In the genomic region with DNA sequence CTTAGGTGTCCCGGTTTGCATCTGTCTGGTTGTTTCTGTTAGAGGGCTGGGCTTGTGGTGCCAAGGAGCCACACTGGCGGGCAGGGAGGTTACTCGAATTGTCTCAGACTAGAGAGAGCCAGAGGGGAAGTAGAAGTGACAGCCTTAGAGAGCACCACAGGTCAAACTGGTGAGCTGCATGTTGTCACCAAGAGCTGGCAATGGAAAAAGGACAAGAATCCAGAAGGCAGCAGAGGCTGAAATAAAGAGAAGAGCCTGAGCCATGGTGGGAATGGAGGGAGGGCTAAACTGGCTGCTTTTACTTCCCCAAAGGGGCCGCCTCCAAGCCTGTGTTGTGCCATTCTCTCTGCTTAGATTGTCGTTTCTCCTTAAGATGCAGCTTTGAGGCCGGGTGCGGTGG, we compare ENCODE assay signal across 2 cellular contexts.
TF ChIP-seq lines count a peak whose summit lies in the region.

No MANE protein-coding gene starts in this region.

TF ChIP-seq in GM23338, 12 proteins besides CTCF, POLR2A, EP300 and RAD21 (continues in another document):
- no peak for TF ChIP-seq NANOG (IDR thresholded peaks at IDR 0.05; ENCODE audit: borderline replicate concordance)
- TF ChIP-seq, protein P1, sequence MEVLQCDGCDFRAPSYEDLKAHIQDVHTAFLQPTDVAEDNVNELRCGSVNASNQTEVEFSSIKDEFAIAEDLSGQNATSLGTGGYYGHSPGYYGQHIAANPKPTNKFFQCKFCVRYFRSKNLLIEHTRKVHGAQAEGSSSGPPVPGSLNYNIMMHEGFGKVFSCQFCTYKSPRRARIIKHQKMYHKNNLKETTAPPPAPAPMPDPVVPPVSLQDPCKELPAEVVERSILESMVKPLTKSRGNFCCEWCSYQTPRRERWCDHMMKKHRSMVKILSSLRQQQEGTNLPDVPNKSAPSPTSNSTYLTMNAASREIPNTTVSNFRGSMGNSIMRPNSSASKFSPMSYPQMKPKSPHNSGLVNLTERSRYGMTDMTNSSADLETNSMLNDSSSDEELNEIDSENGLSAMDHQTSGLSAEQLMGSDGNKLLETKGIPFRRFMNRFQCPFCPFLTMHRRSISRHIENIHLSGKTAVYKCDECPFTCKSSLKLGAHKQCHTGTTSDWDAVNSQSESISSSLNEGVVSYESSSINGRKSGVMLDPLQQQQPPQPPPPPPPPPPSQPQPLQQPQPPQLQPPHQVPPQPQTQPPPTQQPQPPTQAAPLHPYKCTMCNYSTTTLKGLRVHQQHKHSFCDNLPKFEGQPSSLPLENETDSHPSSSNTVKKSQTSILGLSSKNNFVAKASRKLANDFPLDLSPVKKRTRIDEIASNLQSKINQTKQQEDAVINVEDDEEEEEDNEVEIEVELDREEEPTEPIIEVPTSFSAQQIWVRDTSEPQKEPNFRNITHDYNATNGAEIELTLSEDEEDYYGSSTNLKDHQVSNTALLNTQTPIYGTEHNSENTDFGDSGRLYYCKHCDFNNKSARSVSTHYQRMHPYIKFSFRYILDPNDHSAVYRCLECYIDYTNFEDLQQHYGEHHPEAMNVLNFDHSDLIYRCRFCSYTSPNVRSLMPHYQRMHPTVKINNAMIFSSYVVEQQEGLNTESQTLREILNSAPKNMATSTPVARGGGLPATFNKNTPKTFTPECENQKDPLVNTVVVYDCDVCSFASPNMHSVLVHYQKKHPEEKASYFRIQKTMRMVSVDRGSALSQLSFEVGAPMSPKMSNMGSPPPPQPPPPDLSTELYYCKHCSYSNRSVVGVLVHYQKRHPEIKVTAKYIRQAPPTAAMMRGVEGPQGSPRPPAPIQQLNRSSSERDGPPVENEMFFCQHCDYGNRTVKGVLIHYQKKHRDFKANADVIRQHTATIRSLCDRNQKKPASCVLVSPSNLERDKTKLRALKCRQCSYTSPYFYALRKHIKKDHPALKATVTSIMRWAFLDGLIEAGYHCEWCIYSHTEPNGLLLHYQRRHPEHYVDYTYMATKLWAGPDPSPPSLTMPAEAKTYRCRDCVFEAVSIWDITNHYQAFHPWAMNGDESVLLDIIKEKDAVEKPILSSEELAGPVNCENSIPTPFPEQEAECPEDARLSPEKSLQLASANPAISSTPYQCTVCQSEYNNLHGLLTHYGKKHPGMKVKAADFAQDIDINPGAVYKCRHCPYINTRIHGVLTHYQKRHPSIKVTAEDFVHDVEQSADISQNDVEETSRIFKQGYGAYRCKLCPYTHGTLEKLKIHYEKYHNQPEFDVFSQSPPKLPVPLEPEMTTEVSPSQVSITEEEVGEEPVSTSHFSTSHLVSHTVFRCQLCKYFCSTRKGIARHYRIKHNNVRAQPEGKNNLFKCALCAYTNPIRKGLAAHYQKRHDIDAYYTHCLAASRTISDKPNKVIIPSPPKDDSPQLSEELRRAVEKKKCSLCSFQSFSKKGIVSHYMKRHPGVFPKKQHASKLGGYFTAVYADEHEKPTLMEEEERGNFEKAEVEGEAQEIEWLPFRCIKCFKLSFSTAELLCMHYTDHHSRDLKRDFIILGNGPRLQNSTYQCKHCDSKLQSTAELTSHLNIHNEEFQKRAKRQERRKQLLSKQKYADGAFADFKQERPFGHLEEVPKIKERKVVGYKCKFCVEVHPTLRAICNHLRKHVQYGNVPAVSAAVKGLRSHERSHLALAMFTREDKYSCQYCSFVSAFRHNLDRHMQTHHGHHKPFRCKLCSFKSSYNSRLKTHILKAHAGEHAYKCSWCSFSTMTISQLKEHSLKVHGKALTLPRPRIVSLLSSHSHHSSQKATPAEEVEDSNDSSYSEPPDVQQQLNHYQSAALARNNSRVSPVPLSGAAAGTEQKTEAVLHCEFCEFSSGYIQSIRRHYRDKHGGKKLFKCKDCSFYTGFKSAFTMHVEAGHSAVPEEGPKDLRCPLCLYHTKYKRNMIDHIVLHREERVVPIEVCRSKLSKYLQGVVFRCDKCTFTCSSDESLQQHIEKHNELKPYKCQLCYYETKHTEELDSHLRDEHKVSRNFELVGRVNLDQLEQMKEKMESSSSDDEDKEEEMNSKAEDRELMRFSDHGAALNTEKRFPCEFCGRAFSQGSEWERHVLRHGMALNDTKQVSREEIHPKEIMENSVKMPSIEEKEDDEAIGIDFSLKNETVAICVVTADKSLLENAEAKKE (CRISPR knock-in tag; IDR thresholded peaks at IDR 0.05) = no peak
- TF ChIP-seq POLR2AphosphoS5 (IDR thresholded peaks at IDR 0.05; ENCODE audit: low read depth) = no peak
- TF ChIP-seq STAT1 (IDR thresholded peaks at IDR 0.05; ENCODE audit: unreplicated experiment) = no peak
- TF ChIP-seq ZNF331 (CRISPR knock-in tag; IDR thresholded peaks at IDR 0.05; ENCODE audit: low read depth) = no peak
- TF ChIP-seq, protein P2, sequence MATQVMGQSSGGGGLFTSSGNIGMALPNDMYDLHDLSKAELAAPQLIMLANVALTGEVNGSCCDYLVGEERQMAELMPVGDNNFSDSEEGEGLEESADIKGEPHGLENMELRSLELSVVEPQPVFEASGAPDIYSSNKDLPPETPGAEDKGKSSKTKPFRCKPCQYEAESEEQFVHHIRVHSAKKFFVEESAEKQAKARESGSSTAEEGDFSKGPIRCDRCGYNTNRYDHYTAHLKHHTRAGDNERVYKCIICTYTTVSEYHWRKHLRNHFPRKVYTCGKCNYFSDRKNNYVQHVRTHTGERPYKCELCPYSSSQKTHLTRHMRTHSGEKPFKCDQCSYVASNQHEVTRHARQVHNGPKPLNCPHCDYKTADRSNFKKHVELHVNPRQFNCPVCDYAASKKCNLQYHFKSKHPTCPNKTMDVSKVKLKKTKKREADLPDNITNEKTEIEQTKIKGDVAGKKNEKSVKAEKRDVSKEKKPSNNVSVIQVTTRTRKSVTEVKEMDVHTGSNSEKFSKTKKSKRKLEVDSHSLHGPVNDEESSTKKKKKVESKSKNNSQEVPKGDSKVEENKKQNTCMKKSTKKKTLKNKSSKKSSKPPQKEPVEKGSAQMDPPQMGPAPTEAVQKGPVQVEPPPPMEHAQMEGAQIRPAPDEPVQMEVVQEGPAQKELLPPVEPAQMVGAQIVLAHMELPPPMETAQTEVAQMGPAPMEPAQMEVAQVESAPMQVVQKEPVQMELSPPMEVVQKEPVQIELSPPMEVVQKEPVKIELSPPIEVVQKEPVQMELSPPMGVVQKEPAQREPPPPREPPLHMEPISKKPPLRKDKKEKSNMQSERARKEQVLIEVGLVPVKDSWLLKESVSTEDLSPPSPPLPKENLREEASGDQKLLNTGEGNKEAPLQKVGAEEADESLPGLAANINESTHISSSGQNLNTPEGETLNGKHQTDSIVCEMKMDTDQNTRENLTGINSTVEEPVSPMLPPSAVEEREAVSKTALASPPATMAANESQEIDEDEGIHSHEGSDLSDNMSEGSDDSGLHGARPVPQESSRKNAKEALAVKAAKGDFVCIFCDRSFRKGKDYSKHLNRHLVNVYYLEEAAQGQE (IDR thresholded peaks at IDR 0.05; ENCODE audit: unreplicated experiment) = no peak
- no peak for TF ChIP-seq ZNF114 (CRISPR knock-in tag; IDR thresholded peaks at IDR 0.05)
- TF ChIP-seq, protein P3, sequence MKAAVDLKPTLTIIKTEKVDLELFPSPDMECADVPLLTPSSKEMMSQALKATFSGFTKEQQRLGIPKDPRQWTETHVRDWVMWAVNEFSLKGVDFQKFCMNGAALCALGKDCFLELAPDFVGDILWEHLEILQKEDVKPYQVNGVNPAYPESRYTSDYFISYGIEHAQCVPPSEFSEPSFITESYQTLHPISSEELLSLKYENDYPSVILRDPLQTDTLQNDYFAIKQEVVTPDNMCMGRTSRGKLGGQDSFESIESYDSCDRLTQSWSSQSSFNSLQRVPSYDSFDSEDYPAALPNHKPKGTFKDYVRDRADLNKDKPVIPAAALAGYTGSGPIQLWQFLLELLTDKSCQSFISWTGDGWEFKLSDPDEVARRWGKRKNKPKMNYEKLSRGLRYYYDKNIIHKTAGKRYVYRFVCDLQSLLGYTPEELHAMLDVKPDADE (IDR thresholded peaks at IDR 0.05) = no peak
- TF ChIP-seq EZH2 (IDR thresholded peaks at IDR 0.05; ENCODE audit: low read depth, unreplicated experiment) = no peak
- TF ChIP-seq CREB1 (CRISPR knock-in tag; IDR thresholded peaks at IDR 0.05; ENCODE audit: low read depth) = no peak

TF ChIP-seq in GM12878, 131 proteins besides CTCF, POLR2A, EP300 and RAD21:
- TF ChIP-seq CREM (IDR thresholded peaks at IDR 0.05; ENCODE audit: low read depth) (no peak), SMARCA5 (IDR thresholded peaks at IDR 0.05) (no peak), BCL11A (IDR thresholded peaks at IDR 0.05; ENCODE audit: low read depth, low read length) (no peak), SMAD5 (IDR thresholded peaks at IDR 0.05; ENCODE audit: low read depth) (no peak), TCF3 (IDR thresholded peaks at IDR 0.05; ENCODE audit: borderline replicate concordance, insufficient read depth, low read depth, low read length) (no peak), TCF12 (IDR thresholded peaks at IDR 0.05; ENCODE audit: low read depth, low read length) (no peak)
- TF ChIP-seq, protein P4, sequence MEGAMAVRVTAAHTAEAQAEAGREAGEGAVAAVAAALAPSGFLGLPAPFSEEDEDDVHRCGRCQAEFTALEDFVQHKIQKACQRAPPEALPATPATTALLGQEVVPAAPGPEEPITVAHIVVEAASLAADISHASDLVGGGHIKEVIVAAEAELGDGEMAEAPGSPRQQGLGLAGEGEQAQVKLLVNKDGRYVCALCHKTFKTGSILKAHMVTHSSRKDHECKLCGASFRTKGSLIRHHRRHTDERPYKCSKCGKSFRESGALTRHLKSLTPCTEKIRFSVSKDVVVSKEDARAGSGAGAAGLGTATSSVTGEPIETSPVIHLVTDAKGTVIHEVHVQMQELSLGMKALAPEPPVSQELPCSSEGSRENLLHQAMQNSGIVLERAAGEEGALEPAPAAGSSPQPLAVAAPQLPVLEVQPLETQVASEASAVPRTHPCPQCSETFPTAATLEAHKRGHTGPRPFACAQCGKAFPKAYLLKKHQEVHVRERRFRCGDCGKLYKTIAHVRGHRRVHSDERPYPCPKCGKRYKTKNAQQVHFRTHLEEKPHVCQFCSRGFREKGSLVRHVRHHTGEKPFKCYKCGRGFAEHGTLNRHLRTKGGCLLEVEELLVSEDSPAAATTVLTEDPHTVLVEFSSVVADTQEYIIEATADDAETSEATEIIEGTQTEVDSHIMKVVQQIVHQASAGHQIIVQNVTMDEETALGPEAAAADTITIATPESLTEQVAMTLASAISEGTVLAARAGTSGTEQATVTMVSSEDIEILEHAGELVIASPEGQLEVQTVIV (IDR thresholded peaks at IDR 0.05; ENCODE audit: borderline replicate concordance, partially characterized antibody) = no peak
- TF ChIP-seq, protein P5, sequence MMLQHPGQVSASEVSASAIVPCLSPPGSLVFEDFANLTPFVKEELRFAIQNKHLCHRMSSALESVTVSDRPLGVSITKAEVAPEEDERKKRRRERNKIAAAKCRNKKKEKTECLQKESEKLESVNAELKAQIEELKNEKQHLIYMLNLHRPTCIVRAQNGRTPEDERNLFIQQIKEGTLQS (IDR thresholded peaks at IDR 0.05; ENCODE audit: borderline replicate concordance, extremely low read depth, low read depth, low read length) = no peak
- TF ChIP-seq, protein P6, sequence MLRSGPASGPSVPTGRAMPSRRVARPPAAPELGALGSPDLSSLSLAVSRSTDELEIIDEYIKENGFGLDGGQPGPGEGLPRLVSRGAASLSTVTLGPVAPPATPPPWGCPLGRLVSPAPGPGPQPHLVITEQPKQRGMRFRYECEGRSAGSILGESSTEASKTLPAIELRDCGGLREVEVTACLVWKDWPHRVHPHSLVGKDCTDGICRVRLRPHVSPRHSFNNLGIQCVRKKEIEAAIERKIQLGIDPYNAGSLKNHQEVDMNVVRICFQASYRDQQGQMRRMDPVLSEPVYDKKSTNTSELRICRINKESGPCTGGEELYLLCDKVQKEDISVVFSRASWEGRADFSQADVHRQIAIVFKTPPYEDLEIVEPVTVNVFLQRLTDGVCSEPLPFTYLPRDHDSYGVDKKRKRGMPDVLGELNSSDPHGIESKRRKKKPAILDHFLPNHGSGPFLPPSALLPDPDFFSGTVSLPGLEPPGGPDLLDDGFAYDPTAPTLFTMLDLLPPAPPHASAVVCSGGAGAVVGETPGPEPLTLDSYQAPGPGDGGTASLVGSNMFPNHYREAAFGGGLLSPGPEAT (IDR thresholded peaks at IDR 0.05; ENCODE audit: low read depth) = no peak
- TF ChIP-seq, protein P7, sequence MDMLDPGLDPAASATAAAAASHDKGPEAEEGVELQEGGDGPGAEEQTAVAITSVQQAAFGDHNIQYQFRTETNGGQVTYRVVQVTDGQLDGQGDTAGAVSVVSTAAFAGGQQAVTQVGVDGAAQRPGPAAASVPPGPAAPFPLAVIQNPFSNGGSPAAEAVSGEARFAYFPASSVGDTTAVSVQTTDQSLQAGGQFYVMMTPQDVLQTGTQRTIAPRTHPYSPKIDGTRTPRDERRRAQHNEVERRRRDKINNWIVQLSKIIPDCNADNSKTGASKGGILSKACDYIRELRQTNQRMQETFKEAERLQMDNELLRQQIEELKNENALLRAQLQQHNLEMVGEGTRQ (IDR thresholded peaks at IDR 0.05; ENCODE audit: borderline replicate concordance, low read depth, low read length) = no peak
